Comparison of ENCODE assay signal across 19 cellular contexts in genomic region chr7:2326960-2327359, GRCh38. TPM values are rescaled to one million over a fixed set of nuclear protein-coding genes. Genes with fewer than 3 reads are reported as not detected.
DNase-seq lines count a peak whose midpoint lies in the region; ATAC-seq and TF ChIP-seq lines count a peak whose summit lies in the region.
"Had no signal": no experiment of that assay in that cellular context is flagged by ENCODE, and none has a peak within 500 bp of the region (broad histone marks: within the 10 kb centered on the region; RNA-seq: fewer than 3 reads in every experiment).

No MANE protein-coding gene starts in this region.

- 84% methylated on average over 7 of the region's 7 CpGs for WGBS in heart right ventricle, 2 donors

- TF ChIP-seq CTCF in heart right ventricle (IDR thresholded peaks at IDR 0.05) (no peak), Panc1 (IDR thresholded peaks at IDR 0.05) (no peak), WERI-Rb-1 (IDR thresholded peaks at IDR 0.05; ENCODE audit: low read depth, low read length) (no peak)

- intact Hi-C loops in heart right ventricle (cut with DNase I) (no loop called here), cardiac septum (cut with DNase I) (no loop called here), Panc1 (cut with micrococcal nuclease; ENCODE audit: unreplicated experiment) (no loop called here)

- H3K27me3 ChIP-seq in heart right ventricle (no peaks in the 10 kb centered on the region), Panc1 (ENCODE audit: control insufficient read depth, insufficient read depth, low read length) (no peaks in the 10 kb centered on the region), WERI-Rb-1 (ENCODE audit: insufficient read depth, low read depth, severe bottlenecking) (no peaks in the 10 kb centered on the region)

- BruUV-seq in Panc1 (replicated peaks; lab: Mats Ljungman, UMichigan) = TSS peak; percentile 78

- H3K9me3 ChIP-seq in heart right ventricle (no peaks in the 10 kb centered on the region), Panc1 (ENCODE audit: control insufficient read depth, insufficient read depth, low read depth, low read length) (no peaks in the 10 kb centered on the region), WERI-Rb-1 (ENCODE audit: severe bottlenecking) (no peaks in the 10 kb centered on the region)

- H3K4me3 ChIP-seq in heart right ventricle (no peak overlapping the region), Panc1 (ENCODE audit: low read depth in 2 of 2, low read length in 2 of 2) (no peak overlapping the region), WERI-Rb-1 (ENCODE audit: low read depth, low read length) (no peak overlapping the region)
- H3K4me3 ChIP-seq: SK-N-MC had no signal

- peaks cover 0 to 4% (median 0%) of the 10 kb centered on the region in 9 donors for H3K4me1 ChIP-seq in heart right ventricle
- no peaks in the 10 kb centered on the region for H3K4me1 ChIP-seq in Panc1 (ENCODE audit: control insufficient read depth, insufficient read depth, low read length)

- in situ Hi-C loops in Panc1 (cut with HindIII; ENCODE audit: low pct_unique_long_range_greater_than_20kb, low sequenced_read_pairs) = no loop called here

- POLR2A ChIA-PET in Panc1 (lab: Charles Lee) = interaction anchor here (0.6 kb wide), 1 partner anchor 91 kb away, joined by 4 read pairs; no protein-coding TSS in a partner anchor

- ATAC-seq in heart right ventricle (peak in 5 of 8 donors; percentile 19 to 47 (median 31)), Panc1 (no peak), left lobe of liver (peak; percentile 21)

- H3K27ac ChIP-seq in heart right ventricle (peak overlapping the region in 1 of 10 donors; percentile 83), Panc1 (ENCODE audit: low read length) (no peak overlapping the region), WERI-Rb-1 (no peak overlapping the region)
- H3K27ac ChIP-seq: SK-N-MC had no signal

- no peaks in the 10 kb centered on the region for H3K36me3 ChIP-seq in heart right ventricle
- no peaks in the 10 kb centered on the region for H3K36me3 ChIP-seq in Panc1 (ENCODE audit: control insufficient read depth, insufficient read depth, low read length)
- H3K36me3 ChIP-seq in WERI-Rb-1 = no peaks in the 10 kb centered on the region

- CTCF ChIA-PET in Panc1 (lab: Charles Lee) = no interaction called here

- no peak for DNase-seq in heart right ventricle
- DNase-seq in cardiac septum (ENCODE audit: low spot score) = no peak
- no peak for DNase-seq in Panc1 (ENCODE audit: low read depth, low spot score)
- DNase-seq in left lobe of liver (ENCODE audit: low spot score) = no peak
- no peak for DNase-seq in WERI-Rb-1
- no peak for DNase-seq in GM19240 (ENCODE audit: insufficient read length, low spot score)
- DNase-seq in activated CD8-positive, alpha-beta memory T cell treated with anti-CD3 and anti-CD28 coated beads, Interleukin-2, amount 50 U/mL, for 48 hours = no peak
- DNase-seq: DMS53, GDM1, Kasumi-1, NCI-H1092, NCI-H1436 treated with DMSO at 0.1 percent for 48 hours, NCI-H2029, NCI-H345, NCI-H524 treated with DMSO at 0.1 percent for 48 hours, NCI-H82, SHP77 treated with DMSO at 0.1 percent for 48 hours, SW 1271 had no signal

RNA-seq across cellular contexts. Expression of gene SNX8, which starts 12.7 kb away (rescaled TPM):
- 10 to 100 TPM; 15.6 to 31.8 (median 21.6) TPM for total RNA-seq in heart right ventricle
- 10 to 100 TPM; 14.7 to 19.7 TPM for polyA plus RNA-seq in heart right ventricle
- 18.9 TPM for total RNA-seq in cardiac septum
- total RNA-seq in Panc1 (2021; ENCODE audit: unreplicated experiment) = 139 TPM
- 147 TPM for polyA plus RNA-seq in Panc1 (2012; ENCODE audit: insufficient read length)
- 12.2 TPM for total RNA-seq in left lobe of liver

RNA-seq across cellular contexts. Expression of gene EIF3B, which starts 27.7 kb away (rescaled TPM):
- 100 to 1,000 TPM in 1 of 10 donors, 10 to 100 TPM in 9; 64.0 to 102 (median 68.2) TPM for total RNA-seq in heart right ventricle
- polyA plus RNA-seq in heart right ventricle = 10 to 100 TPM; 48.6 to 81.5 TPM
- 64.9 TPM for total RNA-seq in cardiac septum
- total RNA-seq in Panc1 (2021; ENCODE audit: unreplicated experiment) = 432 TPM
- polyA plus RNA-seq in Panc1 (2012; ENCODE audit: insufficient read length) = 349 TPM
- total RNA-seq in left lobe of liver = 62.6 TPM
